Comparison of ENCODE assay signal across 9 cellular contexts in genomic region chr1:204583909-204584632, GRCh38.
DNase-seq lines count a peak whose midpoint lies in the region; ATAC-seq, FAIRE-seq and TF ChIP-seq lines count a peak whose summit lies in the region.
"Had no signal": no experiment of that assay in that cellular context is flagged by ENCODE, and none has a peak within 500 bp of the region (broad histone marks: within the 10 kb centered on the region; RNA-seq: fewer than 3 reads in every experiment).

No MANE protein-coding gene starts in this region.

- no peak for DNase-seq in HepG2 (ENCODE audit: low spot score)
- DNase-seq in right lobe of liver: no peak
- DNase-seq in NCI-H69 (lab: John Stamatoyannopoulos, UW): peak; percentile 85
- DNase-seq in heart left ventricle: peak; percentile 56 to 89 (median 79)
- no peak for DNase-seq in KBM-7
- DNase-seq in transverse colon: no peak
- no peak for DNase-seq in tibial artery
- DNase-seq: aorta had no signal

- no peak overlapping the region for H3K4me2 ChIP-seq in HepG2 (ENCODE audit: low read depth, low read length)

- 57% methylated on average over 4 of the region's 4 CpGs for WGBS in HepG2 (ENCODE audit: low lambda C conversion rate)
- WGBS in right lobe of liver (ENCODE audit: insufficient coverage, low coverage, low lambda C conversion rate, missing lambda C conversion rate): 44% methylated on average over 2 of the region's 4 CpGs
- WGBS in heart left ventricle, 4 donors: 76 to 82% (median 78%) methylated on average over 4 of the region's 4 CpGs
- 57 to 87% methylated on average over 1 to 4 of the region's 4 CpGs for WGBS in transverse colon (ENCODE audit: low coverage in 1 of 2), 2 donors

- H2AFZ ChIP-seq in HepG2 (ENCODE audit: low read length): no peak overlapping the region

- H4K20me1 ChIP-seq in HepG2 (ENCODE audit: insufficient read depth, low read length): no peaks in the 10 kb centered on the region

- H3K27ac ChIP-seq in HepG2 (ENCODE audit: extremely low read length, insufficient read depth, low read length) (no peak overlapping the region), right lobe of liver (no peak overlapping the region), heart left ventricle (no peak overlapping the region), transverse colon (no peak overlapping the region), tibial artery (no peak overlapping the region)

- H3K4me1 ChIP-seq in HepG2 (ENCODE audit: insufficient read depth, low read length): no peaks in the 10 kb centered on the region
- no peaks in the 10 kb centered on the region for H3K4me1 ChIP-seq in right lobe of liver
- H3K4me1 ChIP-seq in heart left ventricle: peaks cover 0 to 17% (median 0%) of the 10 kb centered on the region in 12 donors
- H3K4me1 ChIP-seq in transverse colon: peaks cover 0 to 9% (median 2%) of the 10 kb centered on the region in 4 donors
- H3K4me1 ChIP-seq in tibial artery: no peaks in the 10 kb centered on the region

- TF ChIP-seq POLR2A in HepG2 (IDR thresholded peaks at IDR 0.05; ENCODE audit: insufficient read depth in 1 of 2, low read depth in 2 of 2, low read length in 2 of 2) (no peak), right lobe of liver (IDR thresholded peaks at IDR 0.05) (no peak), heart left ventricle (IDR thresholded peaks at IDR 0.05) (no peak), transverse colon (IDR thresholded peaks at IDR 0.05) (no peak)

- no peaks in the 10 kb centered on the region for H3K79me2 ChIP-seq in HepG2 (ENCODE audit: insufficient read depth, low read length)

- CTCF ChIA-PET in HepG2 (lab: Yijun Ruan, JAX; ENCODE audit: low intra/inter-chr PET ratio, low total read pairs): no interaction called here

- H3K9me3 ChIP-seq in HepG2 (ENCODE audit: low read length) (no peaks in the 10 kb centered on the region), right lobe of liver (no peaks in the 10 kb centered on the region), heart left ventricle (no peaks in the 10 kb centered on the region), transverse colon (no peaks in the 10 kb centered on the region), tibial artery (no peaks in the 10 kb centered on the region)

- ATAC-seq in HepG2 (no peak), right lobe of liver (no peak), heart left ventricle (peak; percentile 78 to 94 (median 92)), GM18498 (IDR thresholded peaks at IDR 0.05; ENCODE audit: unreplicated experiment) (no peak)

- H3K27me3 ChIP-seq in HepG2 (ENCODE audit: control insufficient read depth in 1 of 2, insufficient read depth in 2 of 2, low read length in 2 of 2) (no peaks in the 10 kb centered on the region), right lobe of liver (no peaks in the 10 kb centered on the region), heart left ventricle (no peaks in the 10 kb centered on the region), transverse colon (no peaks in the 10 kb centered on the region), tibial artery (no peaks in the 10 kb centered on the region)

- no peaks in the 10 kb centered on the region for H3K36me3 ChIP-seq in HepG2 (replicated peaks in 1 of 2; ENCODE audit: control insufficient read depth in 1 of 2, insufficient read depth in 2 of 2, low read length in 2 of 2)
- no peaks in the 10 kb centered on the region for H3K36me3 ChIP-seq in right lobe of liver
- no peaks in the 10 kb centered on the region for H3K36me3 ChIP-seq in heart left ventricle
- no peaks in the 10 kb centered on the region for H3K36me3 ChIP-seq in transverse colon
- no peaks in the 10 kb centered on the region for H3K36me3 ChIP-seq in tibial artery

- POLR2A ChIA-PET in HepG2 (lab: Yijun Ruan, JAX): no interaction called here

- no peak for TF ChIP-seq RAD21 in HepG2 (CRISPR knock-in tag; IDR thresholded peaks at IDR 0.05)

- in situ Hi-C loops in HepG2 (cut with HindIII; ENCODE audit: extremely low pct_ligation_motif_present, low pct_unique_long_range_greater_than_20kb): no loop called here
- in situ Hi-C loops in KBM-7 (cut with MboI; ENCODE audit: low pct_unique_long_range_greater_than_20kb, low sequenced_read_pairs): no loop called here
- in situ Hi-C loops in transverse colon (cut with MboI; ENCODE audit: low pct_ligation_motif_present in 1 of 4, low pct_unique_long_range_greater_than_20kb in 1 of 4, low sequenced_read_pairs in 3 of 4): no loop called here

- TF ChIP-seq EP300 in HepG2 (IDR thresholded peaks at IDR 0.05; ENCODE audit: low read depth in 2 of 2, low read length in 2 of 2) (no peak), HepG2 (CRISPR knock-in tag; IDR thresholded peaks at IDR 0.05; ENCODE audit: borderline replicate concordance) (no peak), transverse colon (IDR thresholded peaks at IDR 0.05; ENCODE audit: low read depth) (no peak)

- BruUV-seq in HepG2 (replicated peaks; lab: Mats Ljungman, UMichigan): no TSS peak

- intact Hi-C loops in HepG2 (cut with micrococcal nuclease; ENCODE audit: unreplicated experiment): no loop called here
- intact Hi-C loops in right lobe of liver (cut with DNase I): no loop called here
- intact Hi-C loops in heart left ventricle (cut with DNase I): no loop called here
- intact Hi-C loops in transverse colon (cut with DNase I; ENCODE audit: low total_unique reads): no loop called here
- intact Hi-C loops in tibial artery (cut with DNase I; ENCODE audit: low total_unique reads): no loop called here

- no peak for FAIRE-seq in HepG2 (lab: Jason Lieb, UNC)

- no peak for TF ChIP-seq CTCF in HepG2 (CRISPR knock-in tag; IDR thresholded peaks at IDR 0.05)
- no peak for TF ChIP-seq CTCF in right lobe of liver (IDR thresholded peaks at IDR 0.05)
- no peak for TF ChIP-seq CTCF in heart left ventricle (IDR thresholded peaks at IDR 0.05)
- TF ChIP-seq CTCF in transverse colon (IDR thresholded peaks at IDR 0.05): no peak
- TF ChIP-seq CTCF in tibial artery (IDR thresholded peaks at IDR 0.05): no peak

- H3K4me3 ChIP-seq in HepG2 (replicated peaks in 1 of 3; ENCODE audit: insufficient read depth in 1 of 3, low read depth in 2 of 3, low read length in 3 of 3) (no peak overlapping the region), right lobe of liver (no peak overlapping the region), heart left ventricle (no peak overlapping the region), transverse colon (no peak overlapping the region), tibial artery (no peak overlapping the region)

- no peak overlapping the region for H3K9ac ChIP-seq in HepG2 (ENCODE audit: insufficient read depth, low read depth, low read length)

TF ChIP-seq in HepG2, 621 proteins besides CTCF, POLR2A, EP300 and RAD21:
- TF ChIP-seq KDM6A (CRISPR knock-in tag; IDR thresholded peaks at IDR 0.05; ENCODE audit: low read depth) (no peak), MATR3 (CRISPR knock-in tag; IDR thresholded peaks at IDR 0.05) (no peak), CEBPB (IDR thresholded peaks at IDR 0.05; ENCODE audit: borderline replicate concordance, low read depth, low read length) (peak; percentile 54; the same call in 1 of the 2 replicates)

Comparison
In these comparisons a context has a peak if more than half of its experiments do, and no peak if none do; other contexts are left out.
1. ATAC-seq: peak in heart left ventricle (4 of 4); none in HepG2 (single experiment), right lobe of liver (0 of 4) and GM18498 (single experiment).
2. DNase-seq: peak in NCI-H69 (single experiment) and heart left ventricle (5 of 5); none in HepG2 (single experiment), right lobe of liver (0 of 3), KBM-7 (single experiment), transverse colon (single experiment) and tibial artery (0 of 2).